ENCODE assay signal across 10 cellular contexts in the genomic region with DNA sequence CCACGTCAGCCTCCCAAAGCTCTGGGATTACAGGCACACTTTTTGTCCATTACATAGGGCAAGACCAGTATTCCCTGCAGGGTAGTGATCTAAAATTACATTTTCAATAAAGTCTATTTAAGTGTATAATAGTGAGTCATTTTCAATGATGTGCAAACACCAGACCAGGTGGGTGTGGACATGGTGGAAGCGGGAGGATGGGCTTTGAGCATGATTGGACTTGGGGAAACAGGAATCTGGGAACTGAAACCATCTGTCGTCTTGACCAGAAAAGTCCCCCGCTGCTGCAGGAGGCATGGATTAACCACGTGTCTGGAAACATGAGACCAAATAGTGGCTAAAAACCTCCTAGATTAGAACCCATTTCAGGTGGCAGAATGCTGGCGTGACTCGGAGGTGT. TPM values are rescaled to one million over a fixed set of nuclear protein-coding genes. Genes with fewer than 3 reads are reported as not detected.
DNase-seq lines count a peak whose midpoint lies in the region; ATAC-seq lines count a peak whose summit lies in the region.
"Had no signal": no experiment of that assay in that cellular context is flagged by ENCODE, and none has a peak within 500 bp of the region (broad histone marks: within the 10 kb centered on the region; RNA-seq: fewer than 3 reads in every experiment).

No MANE protein-coding gene starts in this region.

- no peak overlapping the region for H3K27ac ChIP-seq in rectal smooth muscle tissue (ENCODE audit: low read depth, low read length)

- peaks cover 5% of the 10 kb centered on the region for H3K4me1 ChIP-seq in rectal smooth muscle tissue (ENCODE audit: control insufficient read depth, insufficient read depth, low read length)
- H3K4me1 ChIP-seq: HAP-1 had no signal

- no peaks in the 10 kb centered on the region for H3K27me3 ChIP-seq in rectal smooth muscle tissue (ENCODE audit: control insufficient read depth, insufficient read depth, low read length)

- no peak overlapping the region for H3K9ac ChIP-seq in rectal smooth muscle tissue (ENCODE audit: low read length)

- no peak for ATAC-seq in HG03025 (IDR thresholded peaks at IDR 0.05; ENCODE audit: low FRiP score, unreplicated experiment)
- ATAC-seq: naive thymus-derived CD8-positive, alpha-beta T cell had no signal

- H3K36me3 ChIP-seq in rectal smooth muscle tissue (ENCODE audit: control insufficient read depth, insufficient read depth, low read length), result no peaks in the 10 kb centered on the region
- H3K36me3 ChIP-seq: HAP-1 had no signal

- in situ Hi-C loops in Caki2 (cut with HindIII; ENCODE audit: low pct_unique_long_range_greater_than_20kb, low sequenced_read_pairs), result no loop called here

- H3K4me3 ChIP-seq in rectal smooth muscle tissue (ENCODE audit: low read length), result peak overlapping the region; percentile 19
- H3K4me3 ChIP-seq: HAP-1 had no signal

- DNase-seq in Caki2 (ENCODE audit: low read depth) (peak; percentile 42), NCI-H2171 (lab: John Stamatoyannopoulos, UW) (peak; percentile 48), cerebellum (ENCODE audit: low spot score) (peak; percentile 66), AML-193 (lab: John Stamatoyannopoulos, UW) (no peak), NCI-H446 treated with DMSO at 0.1 percent for 48 hours (lab: John Stamatoyannopoulos, UW) (no peak)
- no peak for DNase-seq in activated CD4-positive, alpha-beta T cell treated with anti-CD3 and anti-CD28 coated beads for 4 hours

RNA-seq across cellular contexts. Expression of a gene that starts 4.9 kb away (rescaled TPM):
- not detected in 2 replicates for total RNA-seq in Caki2 (2014; rRNA removed; shearing (Covaris generic); ENCODE audit: low replicate concordance)
- total RNA-seq in cerebellum, result 0.45 TPM
- total RNA-seq: naive thymus-derived CD8-positive, alpha-beta T cell had no signal

RNA-seq across cellular contexts. Expression of a gene that starts 14.4 kb away (rescaled TPM):
- 0.29 TPM in 1 of 2 replicates, not detected in the other for total RNA-seq in Caki2 (2014; rRNA removed; shearing (Covaris generic); ENCODE audit: low replicate concordance)
- 2.7 TPM for total RNA-seq in cerebellum

RNA-seq across cellular contexts. Expression of a gene that starts 18.1 kb away (rescaled TPM):
- not detected in 2 replicates for total RNA-seq in Caki2 (2014; rRNA removed; shearing (Covaris generic); ENCODE audit: low replicate concordance)
- 1.5 TPM for total RNA-seq in cerebellum

RNA-seq across cellular contexts. Expression of a gene that starts 22.6 kb away (rescaled TPM):
- total RNA-seq in Caki2 (2014; rRNA removed; shearing (Covaris generic); ENCODE audit: low replicate concordance), result not detected in 2 replicates
- total RNA-seq in cerebellum, result 5.2 TPM

RNA-seq across cellular contexts. Expression of a gene that starts 34.0 kb away (rescaled TPM):
- 43.7 and 51.5 TPM in 2 replicates for total RNA-seq in Caki2 (2014; rRNA removed; shearing (Covaris generic); ENCODE audit: low replicate concordance)
- 1.00 TPM for total RNA-seq in cerebellum

Comparison
In these comparisons a context has a peak if more than half of its experiments do, and no peak if none do; other contexts are left out.
1. DNase-seq: peak in Caki2 (single experiment), NCI-H2171 (single experiment) and cerebellum (single experiment); none in AML-193 (0 of 2), NCI-H446 treated with DMSO at 0.1 percent for 48 hours (single experiment) and activated CD4-positive, alpha-beta T cell treated with anti-CD3 and anti-CD28 coated beads for 4 hours (0 of 2).